11 cellular contexts compared by ENCODE assay signal in genomic region chr19:44777715-44778347, GRCh38. TPM values are rescaled to one million over a fixed set of nuclear protein-coding genes. Genes with fewer than 3 reads are reported as not detected.
A peak's percentile ranks its signal among the peaks of the same experiment; 100 is the strongest.
DNase-seq lines count a peak whose midpoint lies in the region; ATAC-seq and TF ChIP-seq lines count a peak whose summit lies in the region.
"Had no signal": no experiment of that assay in that cellular context is flagged by ENCODE, and none has a peak within 500 bp of the region (broad histone marks: within the 10 kb centered on the region; RNA-seq: fewer than 3 reads in every experiment).

TSS of gene CBLC (plus strand) at chr19:44777890. CDS start at chr19:44777932, 42 bp downstream.

- ATAC-seq in GM19324 (IDR thresholded peaks at IDR 0.05; ENCODE audit: low FRiP score, unreplicated experiment) (no peak), HG03520 (IDR thresholded peaks at IDR 0.05; ENCODE audit: unreplicated experiment) (no peak)

- H3K18ac ChIP-seq in mesendoderm (ENCODE audit: low read length) = peak within 1 kb of the TSS; percentile 81

- BruUV-seq in mammary epithelial cell (replicated peaks; lab: Mats Ljungman, UMichigan) = no TSS peak

- H3K4me3 ChIP-seq in mammary epithelial cell (replicated peaks in 1 of 3; ENCODE audit: insufficient read depth in 1 of 3, low read depth in 2 of 3, low read length in 3 of 3) = peak within 1 kb of the TSS; percentile 87 to 97 (median 91)
- H3K4me3 ChIP-seq in mesendoderm (ENCODE audit: low read length) = peak within 1 kb of the TSS; percentile 43
- H3K4me3 ChIP-seq in MG63 = no peak within 1 kb of the TSS

- dilution Hi-C loops in mammary epithelial cell (cut with HindIII; ENCODE audit: low sequenced_read_pairs) = no loop called here

- H3K4me2 ChIP-seq in mammary epithelial cell (ENCODE audit: insufficient read depth, low read depth, low read length) (peak within 1 kb of the TSS; percentile 79), mesendoderm (ENCODE audit: low read length) (peak within 1 kb of the TSS; percentile 64)
- H3K4me2 ChIP-seq: KMS-11 had no signal

- H3K79me2 ChIP-seq in mammary epithelial cell (ENCODE audit: insufficient read depth, low read length) = peaks cover 45% of the 10 kb centered on the region
- H3K79me2 ChIP-seq in mesendoderm (ENCODE audit: control insufficient read depth, insufficient read depth, low read length) = no peaks in the 10 kb centered on the region

- CTCF ChIA-PET in mammary epithelial cell (lab: Charles Lee; ENCODE audit: low non-redundant PET) = no interaction called here

- H3K36me3 ChIP-seq in mammary epithelial cell (ENCODE audit: insufficient read depth, low read length) (peaks cover 3% of the 10 kb centered on the region), mesendoderm (ENCODE audit: control insufficient read depth, insufficient read depth, low read length) (no peaks in the 10 kb centered on the region), MG63 (no peaks in the 10 kb centered on the region)

- H2AFZ ChIP-seq in mammary epithelial cell (ENCODE audit: low read depth, low read length) = peak within 1 kb of the TSS; percentile 69

- in situ Hi-C loops in mammary epithelial cell (cut with MboI; ENCODE audit: low sequenced_read_pairs in 2 of 2) = no loop called here

- H4K20me1 ChIP-seq in mammary epithelial cell (ENCODE audit: insufficient read depth, low read length) = no peaks in the 10 kb centered on the region

- H3K79me1 ChIP-seq in mesendoderm (ENCODE audit: low read length) = no peaks in the 10 kb centered on the region

- H4K8ac ChIP-seq in mesendoderm (ENCODE audit: low read depth, low read length) = no peak within 1 kb of the TSS

- WGBS in mammary epithelial cell (ENCODE audit: low coverage, missing lambda C conversion rate) = 2% methylated on average over 13 of the region's 47 CpGs
- no CpG with 5 or more reads among the region's 47 CpGs for WGBS in mesendoderm (ENCODE audit: extremely low coverage, insufficient coverage, low lambda C conversion rate)

- no peak within 1 kb of the TSS for H3K23ac ChIP-seq in mesendoderm (ENCODE audit: low read length)

- no peak within 1 kb of the TSS for H2BK15ac ChIP-seq in mesendoderm (replicated peaks; ENCODE audit: low read depth)

- peak in 1 of 2 donors; percentile 39 for TF ChIP-seq CTCF in mammary epithelial cell (conservative IDR thresholded peaks at IDR 0.05 in 1 of 2, IDR thresholded peaks at IDR 0.05 in 1 of 2; ENCODE audit: extremely low read depth in 1 of 2, insufficient read depth in 1 of 2, low read depth in 1 of 2, low read length in 2 of 2)

- H3K27me3 ChIP-seq in mammary epithelial cell (ENCODE audit: insufficient read depth, low read length) = no peaks in the 10 kb centered on the region
- no peaks in the 10 kb centered on the region for H3K27me3 ChIP-seq in mesendoderm (ENCODE audit: insufficient read depth, low read length, poor library complexity)
- no peaks in the 10 kb centered on the region for H3K27me3 ChIP-seq in MG63

- no peak within 1 kb of the TSS for H4K5ac ChIP-seq in mesendoderm (ENCODE audit: low read length)

- H3K4ac ChIP-seq in mesendoderm (ENCODE audit: low read depth, low read length) = no peak within 1 kb of the TSS

- intact Hi-C loops in mammary epithelial cell (cut with micrococcal nuclease) = loop anchor here (2.0 to 10.0 kb wide), 2 partner anchors 67 to 177 kb away; partner anchors contain the start of gene CLPTM1

- DNase-seq in COLO668 (lab: John Stamatoyannopoulos, UW; ENCODE audit: unreplicated experiment) = peak; percentile 92
- DNase-seq in NCI-H1048 (lab: John Stamatoyannopoulos, UW) = peak; percentile 64
- peak; percentile 94 for DNase-seq in mammary epithelial cell
- peak; percentile 96 for DNase-seq in mesendoderm
- no peak for DNase-seq in MG63
- DNase-seq in SW 1271 (lab: John Stamatoyannopoulos, UW) = no peak
- DNase-seq: activated CD4-positive, alpha-beta T cell treated with anti-CD3 and anti-CD28 coated beads for 1 hour had no signal

- no peak within 1 kb of the TSS for H2BK120ac ChIP-seq in mesendoderm (ENCODE audit: low read depth, low read length)

- H3K27ac ChIP-seq in mammary epithelial cell (ENCODE audit: insufficient read depth, low read depth, low read length) = peak within 1 kb of the TSS; percentile 93
- H3K27ac ChIP-seq in mesendoderm (ENCODE audit: low read depth, low read length) = no peak within 1 kb of the TSS
- H3K27ac ChIP-seq: KMS-11 had no signal

- peak within 1 kb of the TSS; percentile 81 for H3K56ac ChIP-seq in mesendoderm (ENCODE audit: low read length)

- H3K9ac ChIP-seq in mammary epithelial cell (ENCODE audit: insufficient read depth, low read length) (peak within 1 kb of the TSS; percentile 85), mesendoderm (ENCODE audit: low read length) (peak within 1 kb of the TSS; percentile 66)
- H3K9ac ChIP-seq: KMS-11 had no signal

- H2AK5ac ChIP-seq in mesendoderm (ENCODE audit: low read length) = no peak within 1 kb of the TSS

- H2BK5ac ChIP-seq in mesendoderm (ENCODE audit: low read length) = no peak within 1 kb of the TSS

- H3K4me1 ChIP-seq in mammary epithelial cell (ENCODE audit: insufficient read depth, low read length) = peaks cover 57% of the 10 kb centered on the region
- H3K4me1 ChIP-seq in mesendoderm (ENCODE audit: control insufficient read depth, low read depth, low read length) = no peaks in the 10 kb centered on the region

- H3K9me3 ChIP-seq in mammary epithelial cell (replicated peaks; ENCODE audit: insufficient read depth, low read length) (no peaks in the 10 kb centered on the region), MG63 (no peaks in the 10 kb centered on the region; the same call in 1 of the 2 replicates)

RNA-seq across cellular contexts. Expression of gene CBLC, which starts in this region (rescaled TPM):
- total RNA-seq in mammary epithelial cell = 10 to 100 TPM; 51.2 to 76.7 TPM
- 39.4 TPM for polyA plus RNA-seq in mammary epithelial cell
- 48.2 TPM for polyA minus RNA-seq in mammary epithelial cell
- 4.6 TPM for polyA plus RNA-seq in mesendoderm (2013, experiment 1 of 2)
- 5.2 TPM for polyA plus RNA-seq in mesendoderm (2013, experiment 2 of 2)
- not detected in 2 replicates for total RNA-seq in MG63 (2014; rRNA removed; shearing (Covaris generic); ENCODE audit: low replicate concordance)
- total RNA-seq: natural killer cell treated with Interleukin-12 subunit alpha and Interleukin-12 subunit beta and Interleukin-15 and Interleukin-18, amount 100 ng/mL, for 72 hours had no signal

Comparison
In these comparisons a context has a peak if more than half of its experiments do, and no peak if none do; other contexts are left out.
1. RNA of gene CBLC (total RNA-seq): 51.2 to 76.7 TPM in mammary epithelial cell; not detected in MG63; every median in the first group is over 10 times any median in the second.
2. DNase-seq: peak in COLO668 (single experiment), NCI-H1048 (single experiment), mammary epithelial cell (single experiment) and mesendoderm (single experiment); none in MG63 (single experiment) and SW 1271 (0 of 2).